In genomic region chr20:32536861-32537656, GRCh38 we compare ENCODE assay signal across 8 cellular contexts. TPM values are rescaled to one million over a fixed set of nuclear protein-coding genes. Genes with fewer than 3 reads are reported as not detected.
DNase-seq lines count a peak whose midpoint lies in the region; ATAC-seq and TF ChIP-seq lines count a peak whose summit lies in the region.

No MANE protein-coding gene starts in this region.

- TF ChIP-seq CTCF in Calu3 (IDR thresholded peaks at IDR 0.05; ENCODE audit: unreplicated experiment): no peak
- TF ChIP-seq CTCF in fibroblast of villous mesenchyme (IDR thresholded peaks at IDR 0.05; ENCODE audit: insufficient read depth, low read depth, low read length): no peak
- no peak for TF ChIP-seq CTCF in progenitor cell of endocrine pancreas (IDR thresholded peaks at IDR 0.05; ENCODE audit: unreplicated experiment)

- ATAC-seq in HG03097 (IDR thresholded peaks at IDR 0.05; ENCODE audit: low FRiP score, unreplicated experiment): peak; percentile 15
- ATAC-seq in activated T-cell treated with anti-CD3 and anti-CD28 coated beads, Interleukin-2, amount 50 U/mL, for 4 hours: peak; percentile 2 to 8

- H3K9me3 Mint-ChIP-seq in Calu3 (ENCODE audit: low read depth, unreplicated experiment): no peaks in the 10 kb centered on the region
- H3K9me3 Mint-ChIP-seq in activated T-cell treated with anti-CD3 and anti-CD28 coated beads, Interleukin-2, amount 50 U/mL, for 4 hours: no peaks in the 10 kb centered on the region
- no peaks in the 10 kb centered on the region for H3K9me3 Mint-ChIP-seq in progenitor cell of endocrine pancreas (ENCODE audit: low read depth)

- intact Hi-C loops in Calu3 (cut with micrococcal nuclease; ENCODE audit: unreplicated experiment): no loop called here

- peak overlapping the region; percentile 46 for H3K4me3 ChIP-seq in fibroblast of villous mesenchyme (ENCODE audit: low read depth, low read length)

- DNase-seq in Calu3 (peak; percentile 86), NCI-H526 (lab: John Stamatoyannopoulos, UW) (peak; percentile 81 to 97), fibroblast of villous mesenchyme (ENCODE audit: low read depth) (no peak), progenitor cell of endocrine pancreas (ENCODE audit: low spot score, unreplicated experiment) (peak; percentile 70), NCI-H524 treated with DMSO at 0.1 percent for 48 hours (lab: John Stamatoyannopoulos, UW) (no peak), 8988T (no peak)
- DNase-seq in activated T-cell treated with anti-CD3 and anti-CD28 coated beads, Interleukin-2, amount 50 U/mL, for 4 hours: peak; percentile 45

- H3K4me1 Mint-ChIP-seq in Calu3 (ENCODE audit: low read depth, unreplicated experiment) (peaks cover 36% of the 10 kb centered on the region), progenitor cell of endocrine pancreas (ENCODE audit: low read depth) (peaks cover 29% of the 10 kb centered on the region)
- H3K4me1 Mint-ChIP-seq in activated T-cell treated with anti-CD3 and anti-CD28 coated beads, Interleukin-2, amount 50 U/mL, for 4 hours (ENCODE audit: low read depth): peaks cover 85% of the 10 kb centered on the region

- BruUV-seq in Calu3 (replicated peaks; lab: Mats Ljungman, UMichigan): no TSS peak

- CTCF ChIA-PET in Calu3 (lab: Charles Lee): interaction anchor here (0.7 to 1.4 kb wide), 6 partner anchors 10 to 444 kb away, joined by 3 to 5 read pairs (median 3); no protein-coding TSS in a partner anchor

- H3K36me3 Mint-ChIP-seq in Calu3 (ENCODE audit: insufficient read depth, unreplicated experiment) (peaks cover 28% of the 10 kb centered on the region), progenitor cell of endocrine pancreas (ENCODE audit: insufficient read depth) (no peaks in the 10 kb centered on the region)
- H3K36me3 Mint-ChIP-seq in activated T-cell treated with anti-CD3 and anti-CD28 coated beads, Interleukin-2, amount 50 U/mL, for 4 hours (ENCODE audit: insufficient read depth): no peaks in the 10 kb centered on the region

- H3K27me3 Mint-ChIP-seq in Calu3 (ENCODE audit: unreplicated experiment): peaks cover 55% of the 10 kb centered on the region
- no peaks in the 10 kb centered on the region for H3K27me3 Mint-ChIP-seq in activated T-cell treated with anti-CD3 and anti-CD28 coated beads, Interleukin-2, amount 50 U/mL, for 4 hours (ENCODE audit: low read depth)
- H3K27me3 Mint-ChIP-seq in progenitor cell of endocrine pancreas: peaks cover 29% of the 10 kb centered on the region

- peak overlapping the region; percentile 82 for H3K4me3 Mint-ChIP-seq in Calu3 (ENCODE audit: low read depth, unreplicated experiment)
- H3K4me3 Mint-ChIP-seq in activated T-cell treated with anti-CD3 and anti-CD28 coated beads, Interleukin-2, amount 50 U/mL, for 4 hours: peak overlapping the region; percentile 89
- peak overlapping the region; percentile 85 for H3K4me3 Mint-ChIP-seq in progenitor cell of endocrine pancreas (ENCODE audit: low read depth)

- peak overlapping the region; percentile 89 for H3K27ac Mint-ChIP-seq in Calu3 (ENCODE audit: unreplicated experiment)
- peak overlapping the region; percentile 91 for H3K27ac Mint-ChIP-seq in progenitor cell of endocrine pancreas

RNA-seq across cellular contexts. Expression of gene NOL4L, which starts 48.1 kb away (rescaled TPM):
- total RNA-seq in Calu3 (2022) (46.9 and 55.7 TPM in 2 replicates), fibroblast of villous mesenchyme (9.9 and 10.6 TPM in 2 replicates), progenitor cell of endocrine pancreas (89.7 and 90.4 TPM in 2 replicates)
- 1 to 10 TPM; 5.6 to 8.0 (median 6.3) TPM for total RNA-seq in activated T-cell treated with anti-CD3 and anti-CD28 coated beads, Interleukin-2, amount 50 U/mL, for 4 hours

Comparison
In these comparisons a context has a peak if more than half of its experiments do, and no peak if none do; other contexts are left out.
1. DNase-seq: peak in Calu3 (single experiment), NCI-H526 (2 of 2), activated T-cell treated with anti-CD3 and anti-CD28 coated beads, Interleukin-2, amount 50 U/mL, for 4 hours (single experiment) and progenitor cell of endocrine pancreas (single experiment); none in fibroblast of villous mesenchyme (single experiment), NCI-H524 treated with DMSO at 0.1 percent for 48 hours (single experiment) and 8988T (single experiment).
2. Peak in every context shown above with its lines, with median percentiles within 50 percentile points of each other: H3K4me3 Mint-ChIP-seq.